ENCODE assay signal across 14 cellular contexts in the genomic region with DNA sequence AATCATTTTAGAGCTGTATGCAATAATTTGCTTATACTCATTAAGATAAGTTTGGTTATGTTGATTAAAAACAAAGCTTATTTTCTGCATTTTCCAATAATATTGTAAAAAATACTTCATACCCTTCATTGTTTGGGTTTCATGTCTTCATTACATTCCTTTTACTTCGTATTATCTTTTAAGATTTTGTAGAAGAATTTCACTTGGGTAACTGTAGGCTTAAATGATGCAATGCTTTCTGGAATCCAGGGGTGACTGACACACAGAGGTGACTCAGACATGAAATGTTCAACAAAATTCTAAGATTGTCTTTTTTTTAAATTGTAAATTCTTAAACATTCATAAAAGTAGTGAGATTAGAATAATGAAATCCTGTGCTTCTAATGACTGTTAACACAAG. TPM values are rescaled to one million over a fixed set of nuclear protein-coding genes. Genes with fewer than 3 reads are reported as not detected.
A peak's percentile ranks its signal among the peaks of the same experiment; 100 is the strongest.
DNase-seq lines count a peak whose midpoint lies in the region; ATAC-seq, FAIRE-seq and TF ChIP-seq lines count a peak whose summit lies in the region.
"Had no signal": no experiment of that assay in that cellular context is flagged by ENCODE, and none has a peak within 500 bp of the region (broad histone marks: within the 10 kb centered on the region; RNA-seq: fewer than 3 reads in every experiment).

No MANE protein-coding gene starts in this region.

- peaks cover 40% of the 10 kb centered on the region for H3K9me3 Mint-ChIP-seq in mesothelial cell of epicardium

- no peak overlapping the region for H3K4me3 Mint-ChIP-seq in mesothelial cell of epicardium
- H3K4me3 Mint-ChIP-seq: activated CD4-positive, alpha-beta T cell treated with anti-CD3 and anti-CD28 coated beads, Interleukin-2, amount 10 ng/mL, durations not matched to agents 24 days and 14 days had no signal

- FAIRE-seq in HTR-8/SVneo (lab: Jason Lieb, UNC), result no peak

- 60% methylated on average over 1 of the region's 1 CpG for WGBS in hepatocyte (ENCODE audit: low lambda C conversion rate, missing lambda C conversion rate)

- no peaks in the 10 kb centered on the region for H3K27me3 Mint-ChIP-seq in mesothelial cell of epicardium (ENCODE audit: low read depth)

- no peak for ATAC-seq in HG02884 (IDR thresholded peaks at IDR 0.05; ENCODE audit: unreplicated experiment)

- TF ChIP-seq CTCF in hepatocyte (IDR thresholded peaks at IDR 0.05; ENCODE audit: poor library complexity) (no peak), mesothelial cell of epicardium (IDR thresholded peaks at IDR 0.05; ENCODE audit: unreplicated experiment) (no peak)

- H3K4me1 Mint-ChIP-seq in mesothelial cell of epicardium, result no peaks in the 10 kb centered on the region
- H3K4me1 Mint-ChIP-seq: activated CD4-positive, alpha-beta T cell treated with anti-CD3 and anti-CD28 coated beads, Interleukin-2, amount 10 ng/mL, durations not matched to agents 24 days and 14 days had no signal

- no peaks in the 10 kb centered on the region for H3K36me3 ChIP-seq in hepatocyte (replicated peaks; ENCODE audit: insufficient read depth, low read depth)
- H3K36me3 ChIP-seq: right atrium auricular region had no signal

- DNase-seq in A172 (ENCODE audit: low spot score) (peak; percentile 59), HTR-8/SVneo (ENCODE audit: insufficient read length, low spot score) (peak; percentile 68), amniotic stem cell (lab: John Stamatoyannopoulos, UW) (peak; percentile 75), hepatocyte (ENCODE audit: low spot score) (peak; percentile 16), mesothelial cell of epicardium (ENCODE audit: low spot score in 2 of 2, unreplicated experiment in 2 of 2) (no peak), ecto neural progenitor cell (ENCODE audit: low spot score) (no peak)
- DNase-seq in NK-92 treated with Interleukin-12 subunit alpha and Interleukin-12 subunit beta, amount 100 ng/mL, for 24 hours (lab: John Stamatoyannopoulos, UW), result no peak
- DNase-seq: activated CD4-positive, alpha-beta T cell treated with anti-CD3 and anti-CD28 coated beads, Interleukin-2, amount 10 ng/mL, durations not matched to agents 24 days and 14 days; activated naive CD4-positive, alpha-beta T cell; NCI-H1694; SHP77 had no signal

- peaks cover 2% of the 10 kb centered on the region for H3K79me2 ChIP-seq in hepatocyte

- peak overlapping the region; percentile 22 for H3K27ac ChIP-seq in hepatocyte
- H3K27ac ChIP-seq: right atrium auricular region had no signal

- no peaks in the 10 kb centered on the region for H3K9me3 ChIP-seq in hepatocyte (ENCODE audit: low read depth)
- H3K9me3 ChIP-seq: right atrium auricular region had no signal

- no peaks in the 10 kb centered on the region for H4K20me1 ChIP-seq in hepatocyte (ENCODE audit: insufficient read depth, poor library complexity, severe bottlenecking)

- H3K4me3 ChIP-seq in hepatocyte, result no peak overlapping the region
- H3K4me3 ChIP-seq: HAP-1, right atrium auricular region had no signal

- H3K4me2 ChIP-seq in hepatocyte, result no peak overlapping the region

- H3K27ac Mint-ChIP-seq in mesothelial cell of epicardium, result no peak overlapping the region
- H3K27ac Mint-ChIP-seq: activated CD4-positive, alpha-beta T cell treated with anti-CD3 and anti-CD28 coated beads, Interleukin-2, amount 10 ng/mL, durations not matched to agents 24 days and 14 days had no signal

- H2AFZ ChIP-seq in hepatocyte, result no peak overlapping the region

- no peaks in the 10 kb centered on the region for H3K4me1 ChIP-seq in hepatocyte (ENCODE audit: insufficient read depth)
- H3K4me1 ChIP-seq: HAP-1, right atrium auricular region had no signal

- H3K36me3 Mint-ChIP-seq in mesothelial cell of epicardium, result peaks cover 29% of the 10 kb centered on the region

- H3K9me2 ChIP-seq in hepatocyte (replicated peaks; ENCODE audit: insufficient read depth), result no peaks in the 10 kb centered on the region

- H3K27me3 ChIP-seq in hepatocyte, result no peaks in the 10 kb centered on the region
- H3K27me3 ChIP-seq: right atrium auricular region had no signal

RNA-seq across cellular contexts. Expression of gene FGF2, which starts 47.6 kb away (rescaled TPM):
- 188 and 216 TPM in 2 replicates for total RNA-seq in A172 (2014; rRNA removed; shearing (Covaris generic))
- total RNA-seq in hepatocyte (9.7 and 11.3 TPM in 2 replicates), mesothelial cell of epicardium (11.3 to 13.0 TPM (median 11.9 TPM) in 3 replicates)
- polyA plus RNA-seq in hepatocyte, result 3.9 and 4.5 TPM in 2 replicates

RNA-seq across cellular contexts. Expression of gene NUDT6, which starts 48.2 kb away (rescaled TPM):
- total RNA-seq in A172 (2014; rRNA removed; shearing (Covaris generic)), result 7.2 and 11.3 TPM in 2 replicates
- total RNA-seq in hepatocyte (5.3 and 11.0 TPM in 2 replicates), mesothelial cell of epicardium (7.9 to 9.3 TPM (median 8.2 TPM) in 3 replicates)
- 4.4 and 5.6 TPM in 2 replicates for polyA plus RNA-seq in hepatocyte

Comparison
In these comparisons a context has a peak if more than half of its experiments do, and no peak if none do; other contexts are left out.
1. DNase-seq: peak in A172 (single experiment), HTR-8/SVneo (single experiment), amniotic stem cell (single experiment) and hepatocyte (single experiment); none in mesothelial cell of epicardium (0 of 2), NK-92 treated with Interleukin-12 subunit alpha and Interleukin-12 subunit beta, amount 100 ng/mL, for 24 hours (single experiment) and ecto neural progenitor cell (single experiment).
2. RNA of gene FGF2, which starts 47.6 kb away (total RNA-seq): 188 to 216 TPM in A172; 11.3 to 13.0 TPM in mesothelial cell of epicardium and 9.7 to 11.3 TPM in hepatocyte; every median in the first group is over 10 times any median in the second.